Comparison of ENCODE assay signal across 8 cellular contexts in the genomic region with DNA sequence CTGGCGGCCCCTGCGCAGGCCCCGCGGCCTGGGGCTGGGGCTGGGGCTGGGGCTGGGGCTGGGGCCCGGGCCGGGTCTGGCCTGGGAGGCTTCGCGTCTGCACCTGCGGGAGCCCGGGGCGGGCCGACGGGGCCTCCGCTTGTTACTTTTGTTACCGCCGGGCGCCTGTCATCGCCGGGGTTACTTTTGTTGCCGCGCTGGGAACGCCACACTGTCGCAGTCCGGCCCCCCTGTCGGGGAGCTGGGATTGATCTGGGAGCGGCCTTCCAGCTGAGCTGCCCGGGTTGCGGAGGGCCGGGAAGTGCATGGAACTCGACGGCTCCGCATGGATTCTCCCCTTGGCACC. TPM values are rescaled to one million over a fixed set of nuclear protein-coding genes. Genes with fewer than 3 reads are reported as not detected.
DNase-seq lines count a peak whose midpoint lies in the region; ATAC-seq and TF ChIP-seq lines count a peak whose summit lies in the region.

No MANE protein-coding gene starts in this region.

- peak overlapping the region in 4 of 8 donors; percentile 35 to 79 (median 78) for H3K27ac Mint-ChIP-seq in CD8-positive, alpha-beta memory T cell

- peaks cover 4 to 59% (median 5%) of the 10 kb centered on the region in 3 donors for H3K36me3 Mint-ChIP-seq in CD8-positive, alpha-beta memory T cell

- H3K4me3 Mint-ChIP-seq in CD8-positive, alpha-beta memory T cell = peak overlapping the region; percentile 70 to 88 (median 78)

- ATAC-seq in HG02981 (IDR thresholded peaks at IDR 0.05; ENCODE audit: unreplicated experiment) (peak; percentile 16), HG03442 (IDR thresholded peaks at IDR 0.05; ENCODE audit: unreplicated experiment) (no peak), GM21390 (IDR thresholded peaks at IDR 0.05; ENCODE audit: unreplicated experiment) (no peak)

- no peak for DNase-seq in CD8-positive, alpha-beta memory T cell
- peak in 2 of 7 donors; percentile 47 to 50 for DNase-seq in adrenal gland
- DNase-seq in kidney epithelial cell (ENCODE audit: low read depth) = no peak
- DNase-seq in HPDE6-E6E7 (ENCODE audit: extremely low spot score) = no peak

- no peak for TF ChIP-seq CTCF in adrenal gland (IDR thresholded peaks at IDR 0.05)
- TF ChIP-seq CTCF in kidney epithelial cell (IDR thresholded peaks at IDR 0.05; ENCODE audit: insufficient read depth, low read length, poor library complexity, severe bottlenecking) = no peak

- H3K9me3 Mint-ChIP-seq in CD8-positive, alpha-beta memory T cell = no peaks in the 10 kb centered on the region

- CTCF ChIA-PET in CD8-positive, alpha-beta memory T cell (lab: Charles Lee) = interaction anchor here (0.6 to 2.6 kb wide), 2 partner anchors 11 to 13 kb away, joined by 3 to 14 read pairs; no protein-coding TSS in a partner anchor

- peak overlapping the region; percentile 63 to 86 (median 83) for H3K9ac ChIP-seq in subcutaneous abdominal adipose tissue (ENCODE audit: low read length in 5 of 5)

- TF ChIP-seq POLR2A in adrenal gland (IDR thresholded peaks at IDR 0.05) = no peak

- intact Hi-C loops in adrenal gland (cut with DNase I) = loop anchor here in 1 of 2 donors (5.0 kb wide), 1 partner anchor 133 kb away; no protein-coding TSS in a partner anchor

- WGBS in adrenal gland, 4 donors = 0 to 5% (median 1%) methylated on average over 11 to 32 of the region's 32 CpGs; no CpG with 5 or more reads in 1 of the 4 donors

- H3K36me3 ChIP-seq in CD8-positive, alpha-beta memory T cell (ENCODE audit: insufficient read depth, low read length) = peaks cover 20% of the 10 kb centered on the region
- H3K36me3 ChIP-seq in adrenal gland (replicated peaks in 1 of 2) = peaks cover 0 to 36% of the 10 kb centered on the region in 2 donors
- peaks cover 4% of the 10 kb centered on the region for H3K36me3 ChIP-seq in kidney epithelial cell (ENCODE audit: control insufficient read depth, insufficient read depth, low read length)
- H3K36me3 ChIP-seq in subcutaneous abdominal adipose tissue (ENCODE audit: control insufficient read depth in 5 of 5, insufficient read depth in 5 of 5, low read length in 5 of 5) = peaks cover 0 to 43% (median 31%) of the 10 kb centered on the region in 5 donors

- peaks cover 0 to 3% of the 10 kb centered on the region in 2 donors for H3K27me3 Mint-ChIP-seq in CD8-positive, alpha-beta memory T cell

- H3K27ac ChIP-seq in CD8-positive, alpha-beta memory T cell (ENCODE audit: low read depth, low read length) = peak overlapping the region; percentile 57
- H3K27ac ChIP-seq in adrenal gland (peak overlapping the region in 4 of 5 donors; percentile 61 to 83 (median 76)), subcutaneous abdominal adipose tissue (ENCODE audit: low read depth, low read length) (peak overlapping the region; percentile 72)

- peak overlapping the region; percentile 66 for H3K4me3 ChIP-seq in CD8-positive, alpha-beta memory T cell (ENCODE audit: low read length)
- peak overlapping the region; percentile 69 to 95 (median 76) for H3K4me3 ChIP-seq in adrenal gland
- peak overlapping the region; percentile 64 for H3K4me3 ChIP-seq in kidney epithelial cell (ENCODE audit: low read depth, low read length)
- H3K4me3 ChIP-seq in subcutaneous abdominal adipose tissue (ENCODE audit: low read depth in 1 of 5, low read length in 5 of 5) = peak overlapping the region in 4 of 5 donors; percentile 78 to 95 (median 88)

- no peaks in the 10 kb centered on the region for H3K9me3 ChIP-seq in CD8-positive, alpha-beta memory T cell (ENCODE audit: low read length)
- H3K9me3 ChIP-seq in adrenal gland (replicated peaks in 1 of 3) = no peaks in the 10 kb centered on the region
- no peaks in the 10 kb centered on the region for H3K9me3 ChIP-seq in subcutaneous abdominal adipose tissue (ENCODE audit: control insufficient read depth in 5 of 5, low read length in 5 of 5)

- peaks cover 22 to 38% (median 28%) of the 10 kb centered on the region in 3 donors for H3K4me1 Mint-ChIP-seq in CD8-positive, alpha-beta memory T cell

- H3K4me1 ChIP-seq in CD8-positive, alpha-beta memory T cell (ENCODE audit: insufficient read depth, low read length) = peaks cover 39% of the 10 kb centered on the region
- H3K4me1 ChIP-seq in adrenal gland (replicated peaks in 1 of 2) = peaks cover 12 to 17% of the 10 kb centered on the region in 2 donors
- H3K4me1 ChIP-seq in subcutaneous abdominal adipose tissue (ENCODE audit: control insufficient read depth in 5 of 5, insufficient read depth in 5 of 5, low read length in 5 of 5) = peaks cover 7 to 39% (median 30%) of the 10 kb centered on the region in 5 donors

- POLR2A ChIA-PET in CD8-positive, alpha-beta memory T cell (lab: Charles Lee) = interaction anchor here (0.9 to 2.6 kb wide), 4 partner anchors 9 to 154 kb away, joined by 3 to 46 read pairs (median 4); a partner anchor contains a TSS

- no peaks in the 10 kb centered on the region for H3K27me3 ChIP-seq in CD8-positive, alpha-beta memory T cell (ENCODE audit: insufficient read depth, low read length, poor library complexity, severe bottlenecking)
- H3K27me3 ChIP-seq in adrenal gland (no peaks in the 10 kb centered on the region), kidney epithelial cell (ENCODE audit: control insufficient read depth, insufficient read depth, low read length) (no peaks in the 10 kb centered on the region), subcutaneous abdominal adipose tissue (ENCODE audit: control insufficient read depth in 5 of 5, insufficient read depth in 4 of 5, low read length in 5 of 5) (no peaks in the 10 kb centered on the region)

RNA-seq across cellular contexts. Expression of a gene that starts 0.7 kb away (rescaled TPM):
- total RNA-seq in CD8-positive, alpha-beta memory T cell = 10 to 100 TPM; 45.7 to 47.9 TPM
- polyA plus RNA-seq in CD8-positive, alpha-beta memory T cell = 64.2 TPM
- total RNA-seq in adrenal gland = 10 to 100 TPM; 24.3 to 61.4 (median 45.0) TPM
- 100 to 1,000 TPM in 1 of 3 donors, 10 to 100 TPM in 1, 1 to 10 TPM in 1; 9.3 to 157 (median 68.5) TPM for polyA plus RNA-seq in adrenal gland
- total RNA-seq in kidney epithelial cell = 54.4 and 61.3 TPM in 2 replicates

RNA-seq across cellular contexts. Expression of a gene that starts 9.1 kb away (rescaled TPM):
- total RNA-seq in CD8-positive, alpha-beta memory T cell = 10 to 100 TPM; 14.8 TPM
- polyA plus RNA-seq in CD8-positive, alpha-beta memory T cell = 10.7 TPM
- total RNA-seq in adrenal gland (10 to 100 TPM in 2 of 8 donors, 1 to 10 TPM in 6; 4.3 to 12.8 (median 8.6) TPM), kidney epithelial cell (15.1 and 19.8 TPM in 2 replicates)
- polyA plus RNA-seq in adrenal gland = 10 to 100 TPM in 2 of 3 donors, 1 to 10 TPM in 1; 3.9 to 11.3 (median 10.1) TPM

RNA-seq across cellular contexts. Expression of a gene that starts 11.5 kb away (rescaled TPM):
- not detected for total RNA-seq in CD8-positive, alpha-beta memory T cell
- polyA plus RNA-seq in CD8-positive, alpha-beta memory T cell = not detected
- 1 to 10 TPM in 3 of 8 donors, under 1 TPM in 5; 0.43 to 2.2 (median 0.86) TPM for total RNA-seq in adrenal gland
- polyA plus RNA-seq in adrenal gland = 10 to 100 TPM in 2 of 3 donors, under 1 TPM in 1; 0.22 to 27.8 (median 12.1) TPM
- 5.4 and 10.4 TPM in 2 replicates for total RNA-seq in kidney epithelial cell

RNA-seq across cellular contexts. Expression of a gene that starts 56.3 kb away (rescaled TPM):
- total RNA-seq in CD8-positive, alpha-beta memory T cell = 1 to 10 TPM; 4.6 to 6.2 TPM
- 1.4 TPM for polyA plus RNA-seq in CD8-positive, alpha-beta memory T cell
- total RNA-seq in adrenal gland (10 to 100 TPM in 1 of 8 donors, 1 to 10 TPM in 7; 4.6 to 12.0 (median 6.8) TPM), kidney epithelial cell (4.3 and 5.4 TPM in 2 replicates)
- polyA plus RNA-seq in adrenal gland = 1 to 10 TPM; 3.5 to 5.8 (median 3.9) TPM
